Comparison of ENCODE assay signal across 1 cellular context in genomic region chr2:36965751-36966369, GRCh38.
TF ChIP-seq lines count a peak whose summit lies in the region.

No MANE protein-coding gene starts in this region.

TF ChIP-seq in IMR-90, 13 proteins besides CTCF, POLR2A, EP300 and RAD21 (continued from another document):
- TF ChIP-seq ELK1 (IDR thresholded peaks at IDR 0.05; ENCODE audit: borderline replicate concordance, low read depth, low read length) (no peak), FOS (IDR thresholded peaks at IDR 0.05; ENCODE audit: low read depth, low read length) (no peak), USF2 (IDR thresholded peaks at IDR 0.05; ENCODE audit: low read depth, low read length) (no peak)
